ENCODE assay signal across 16 cellular contexts in the genomic region with DNA sequence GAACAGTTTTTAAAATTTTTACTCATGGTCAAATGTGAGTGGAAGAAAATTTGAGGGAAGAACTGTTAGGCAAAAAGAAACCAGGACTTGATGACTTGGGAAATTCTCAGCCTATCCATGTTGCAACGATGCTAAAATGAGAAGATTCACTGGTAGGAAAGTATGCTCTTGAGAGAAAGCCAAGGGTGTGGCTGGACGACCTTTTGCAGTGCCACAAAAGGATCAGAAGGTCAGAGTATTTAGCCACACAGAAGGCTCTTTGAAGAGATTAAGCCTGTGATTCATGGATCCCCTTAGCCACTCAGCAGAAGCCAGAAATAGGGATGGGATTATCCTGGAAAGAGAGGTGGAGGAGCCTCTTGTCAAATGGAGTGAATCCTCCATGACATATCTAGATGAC.
DNase-seq lines count a peak whose midpoint lies in the region; ATAC-seq and TF ChIP-seq lines count a peak whose summit lies in the region.
"Had no signal": no experiment of that assay in that cellular context is flagged by ENCODE, and none has a peak within 500 bp of the region (broad histone marks: within the 10 kb centered on the region; RNA-seq: fewer than 3 reads in every experiment).

No MANE protein-coding gene starts in this region.

- H3K4me1 Mint-ChIP-seq in osteocyte (ENCODE audit: unreplicated experiment), result peaks cover 36% of the 10 kb centered on the region
- H3K4me1 Mint-ChIP-seq: activated CD4-positive, alpha-beta memory T cell treated with anti-CD3 and anti-CD28 coated beads, Interleukin-2, amount 10 ng/mL, durations not matched to agents 7 days and 5 days had no signal

- no peaks in the 10 kb centered on the region for H3K36me3 ChIP-seq in esophagus squamous epithelium
- H3K36me3 ChIP-seq: BE2C, left lung had no signal

- no peaks in the 10 kb centered on the region for H3K36me3 Mint-ChIP-seq in osteocyte (ENCODE audit: unreplicated experiment)

- no peak for ATAC-seq in GM19395 (IDR thresholded peaks at IDR 0.05; ENCODE audit: unreplicated experiment)
- ATAC-seq: left lung, SK-N-SH treated with all-trans-retinoic acid at 6 μM for 48 hours had no signal

- TF ChIP-seq CTCF in esophagus squamous epithelium (IDR thresholded peaks at IDR 0.05), result no peak
- no peak for TF ChIP-seq CTCF in osteocyte (IDR thresholded peaks at IDR 0.05)
- no peak for TF ChIP-seq CTCF in GM10266 (IDR thresholded peaks at IDR 0.05; ENCODE audit: control insufficient read depth, insufficient read depth, low read depth, missing control alignments)

- peak; percentile 63 for DNase-seq in AG20443 (ENCODE audit: low spot score)
- DNase-seq in M059J (ENCODE audit: low read depth), result peak; percentile 64
- no peak for DNase-seq in esophagus squamous epithelium (lab: John Stamatoyannopoulos, UW)
- DNase-seq in osteocyte (ENCODE audit: extremely low spot score, unreplicated experiment), result no peak
- DNase-seq in hypothalamus (lab: John Stamatoyannopoulos, UW), result no peak
- DNase-seq in NCI-H526 treated with DMSO at 0.1 percent for 48 hours (lab: John Stamatoyannopoulos, UW), result no peak
- DNase-seq in GM10266 (ENCODE audit: extremely low spot score), result no peak
- DNase-seq: activated CD4-positive, alpha-beta memory T cell treated with anti-CD3 and anti-CD28 coated beads, Interleukin-2, amount 10 ng/mL, durations not matched to agents 7 days and 5 days; amniotic stem cell; BE2C; hippocampal formation; Karpas-422; left lung; NCI-H446 had no signal

- H3K4me3 ChIP-seq in esophagus squamous epithelium, result no peak overlapping the region
- H3K4me3 ChIP-seq: left lung had no signal

- peak overlapping the region; percentile 89 for H3K27ac Mint-ChIP-seq in osteocyte (ENCODE audit: unreplicated experiment)
- H3K27ac Mint-ChIP-seq: activated CD4-positive, alpha-beta memory T cell treated with anti-CD3 and anti-CD28 coated beads, Interleukin-2, amount 10 ng/mL, durations not matched to agents 7 days and 5 days had no signal

- intact Hi-C loops in esophagus squamous epithelium (cut with DNase I), result no loop called here

- H3K27me3 ChIP-seq in esophagus squamous epithelium, result no peaks in the 10 kb centered on the region
- H3K27me3 ChIP-seq: BE2C, left lung had no signal

- no peaks in the 10 kb centered on the region for H3K9me3 ChIP-seq in esophagus squamous epithelium
- H3K9me3 ChIP-seq: BE2C, left lung had no signal

- TF ChIP-seq POLR2A in esophagus squamous epithelium (IDR thresholded peaks at IDR 0.05), result no peak

- H3K4me1 ChIP-seq in esophagus squamous epithelium, result peaks cover 0 to 25% (median 11%) of the 10 kb centered on the region in 3 donors
- H3K4me1 ChIP-seq: BE2C, left lung had no signal

- no peak overlapping the region for H3K4me3 Mint-ChIP-seq in osteocyte (ENCODE audit: unreplicated experiment)
- H3K4me3 Mint-ChIP-seq: activated CD4-positive, alpha-beta memory T cell treated with anti-CD3 and anti-CD28 coated beads, Interleukin-2, amount 10 ng/mL, durations not matched to agents 7 days and 5 days had no signal

- no peaks in the 10 kb centered on the region for H3K9me3 Mint-ChIP-seq in osteocyte (ENCODE audit: unreplicated experiment)
- H3K9me3 Mint-ChIP-seq: activated CD4-positive, alpha-beta memory T cell treated with anti-CD3 and anti-CD28 coated beads, Interleukin-2, amount 10 ng/mL, durations not matched to agents 7 days and 5 days had no signal

- no peaks in the 10 kb centered on the region for H3K27me3 Mint-ChIP-seq in osteocyte (ENCODE audit: unreplicated experiment)
- H3K27me3 Mint-ChIP-seq: activated CD4-positive, alpha-beta memory T cell treated with anti-CD3 and anti-CD28 coated beads, Interleukin-2, amount 10 ng/mL, durations not matched to agents 7 days and 5 days had no signal

- 23 to 27% methylated on average over 2 of the region's 2 CpGs for WGBS in esophagus squamous epithelium, 2 donors

- H3K27ac ChIP-seq in esophagus squamous epithelium, result peak overlapping the region in 3 of 4 donors; percentile 30 to 57 (median 45)
- H3K27ac ChIP-seq: left lung had no signal

Comparison
In these comparisons a context has a peak if more than half of its experiments do, and no peak if none do; other contexts are left out.
1. DNase-seq: peak in AG20443 (single experiment) and M059J (single experiment); none in esophagus squamous epithelium (single experiment), osteocyte (single experiment), hypothalamus (0 of 51), NCI-H526 treated with DMSO at 0.1 percent for 48 hours (single experiment) and GM10266 (single experiment).